In genomic region chr11:1368966-1369365, GRCh38 we compare ENCODE assay signal across 15 cellular contexts. TPM values are rescaled to one million over a fixed set of nuclear protein-coding genes. Genes with fewer than 3 reads are reported as not detected.
DNase-seq lines count a peak whose midpoint lies in the region; ATAC-seq and TF ChIP-seq lines count a peak whose summit lies in the region.
"Had no signal": no experiment of that assay in that cellular context is flagged by ENCODE, and none has a peak within 500 bp of the region (broad histone marks: within the 10 kb centered on the region; RNA-seq: fewer than 3 reads in every experiment).

No MANE protein-coding gene starts in this region.

- no peaks in the 10 kb centered on the region for H3K36me3 Mint-ChIP-seq in neural crest cell (ENCODE audit: low read depth)
- H3K36me3 Mint-ChIP-seq in stimulated activated effector memory CD8-positive, alpha-beta T cell treated with anti-CD3 and anti-CD28 coated beads, Interleukin-12 subunit alpha, Interleukin-12 subunit beta, amount 100 ng/mL, for 72 hours = no peaks in the 10 kb centered on the region
- H3K36me3 Mint-ChIP-seq: CD8-positive, alpha-beta T cell had no signal

- peaks cover 2% of the 10 kb centered on the region for H3K9me3 Mint-ChIP-seq in neural crest cell
- H3K9me3 Mint-ChIP-seq in stimulated activated effector memory CD8-positive, alpha-beta T cell treated with anti-CD3 and anti-CD28 coated beads, Interleukin-12 subunit alpha, Interleukin-12 subunit beta, amount 100 ng/mL, for 72 hours = no peaks in the 10 kb centered on the region

- WGBS in right lobe of liver (ENCODE audit: insufficient coverage, low coverage, low lambda C conversion rate, missing lambda C conversion rate) = 51% methylated on average over 5 of the region's 16 CpGs

- no peaks in the 10 kb centered on the region for H3K9me3 ChIP-seq in right lobe of liver

- no peak for TF ChIP-seq CTCF in neural crest cell (conservative IDR thresholded peaks at IDR 0.05)
- TF ChIP-seq CTCF in right lobe of liver (IDR thresholded peaks at IDR 0.05) = no peak

- H3K27me3 Mint-ChIP-seq in neural crest cell (ENCODE audit: low read depth) = peaks cover 18% of the 10 kb centered on the region
- H3K27me3 Mint-ChIP-seq: B cell had no signal

- H3K4me1 ChIP-seq in right lobe of liver = no peaks in the 10 kb centered on the region
- H3K4me1 ChIP-seq: BLaER1 treated with 17β-estradiol and CSF1 and Interleukin-3, amounts not matched to agents 10 nM and 100 nM had no signal

- peak overlapping the region; percentile 50 for H3K27ac Mint-ChIP-seq in neural crest cell (ENCODE audit: unreplicated experiment)
- H3K27ac Mint-ChIP-seq in stimulated activated effector memory CD8-positive, alpha-beta T cell treated with anti-CD3 and anti-CD28 coated beads, Interleukin-12 subunit alpha, Interleukin-12 subunit beta, amount 100 ng/mL, for 72 hours = peak overlapping the region; percentile 50
- H3K27ac Mint-ChIP-seq: B cell; CD8-positive, alpha-beta T cell; GM23338; HFFc6 had no signal

- no peaks in the 10 kb centered on the region for H3K36me3 ChIP-seq in right lobe of liver
- H3K36me3 ChIP-seq: BLaER1 treated with 17β-estradiol and CSF1 and Interleukin-3, amounts not matched to agents 10 nM and 100 nM had no signal

- H3K27me3 ChIP-seq in right lobe of liver = no peaks in the 10 kb centered on the region
- H3K27me3 ChIP-seq: BLaER1 treated with 17β-estradiol and CSF1 and Interleukin-3, amounts not matched to agents 10 nM and 100 nM had no signal

- no peaks in the 10 kb centered on the region for H3K4me1 Mint-ChIP-seq in neural crest cell
- no peaks in the 10 kb centered on the region for H3K4me1 Mint-ChIP-seq in stimulated activated effector memory CD8-positive, alpha-beta T cell treated with anti-CD3 and anti-CD28 coated beads, Interleukin-12 subunit alpha, Interleukin-12 subunit beta, amount 100 ng/mL, for 72 hours
- H3K4me1 Mint-ChIP-seq: B cell, GM23338 had no signal

- TF ChIP-seq POLR2A in right lobe of liver (IDR thresholded peaks at IDR 0.05) = no peak

- no peak overlapping the region for H3K27ac ChIP-seq in right lobe of liver
- H3K27ac ChIP-seq: BLaER1 treated with 17β-estradiol and CSF1 and Interleukin-3, amounts not matched to agents 10 nM and 100 nM had no signal

- DNase-seq in Right ventricle myocardium superior (peak; percentile 20), left cardiac atrium (no peak), neural crest cell (ENCODE audit: low read depth, low spot score) (no peak), right lobe of liver (no peak)
- no peak for DNase-seq in stimulated activated effector memory CD8-positive, alpha-beta T cell treated with anti-CD3 and anti-CD28 coated beads, Interleukin-12 subunit alpha, Interleukin-12 subunit beta, amount 100 ng/mL, for 72 hours (ENCODE audit: low spot score in 2 of 2)
- DNase-seq: Calu3; CD8-positive, alpha-beta T cell; DMS79 treated with DMSO at 0.1 percent for 48 hours; GF-D8; HFFc6 had no signal

- H3K4me3 ChIP-seq in right lobe of liver = no peak overlapping the region
- H3K4me3 ChIP-seq: BLaER1 treated with 17β-estradiol and CSF1 and Interleukin-3, amounts not matched to agents 10 nM and 100 nM; GM23338 had no signal

- no peak overlapping the region for H3K4me3 Mint-ChIP-seq in neural crest cell
- H3K4me3 Mint-ChIP-seq in stimulated activated effector memory CD8-positive, alpha-beta T cell treated with anti-CD3 and anti-CD28 coated beads, Interleukin-12 subunit alpha, Interleukin-12 subunit beta, amount 100 ng/mL, for 72 hours = no peak overlapping the region
- H3K4me3 Mint-ChIP-seq: B cell; CD8-positive, alpha-beta T cell; GM23338; HFFc6 had no signal

- intact Hi-C loops in Right ventricle myocardium superior (cut with DNase I) = no loop called here
- intact Hi-C loops in left cardiac atrium (cut with DNase I) = no loop called here
- intact Hi-C loops in right lobe of liver (cut with DNase I) = no loop called here

- ATAC-seq in Right ventricle myocardium superior (ENCODE audit: poor library complexity) (no peak), left cardiac atrium (no peak), HG02852 (IDR thresholded peaks at IDR 0.05; ENCODE audit: unreplicated experiment) (no peak), right lobe of liver (no peak)
- no peak for ATAC-seq in stimulated activated effector memory CD8-positive, alpha-beta T cell treated with anti-CD3 and anti-CD28 coated beads, Interleukin-12 subunit alpha, Interleukin-12 subunit beta, amount 100 ng/mL, for 72 hours
- ATAC-seq: CD8-positive, alpha-beta T cell; HCT116 had no signal

RNA-seq across cellular contexts. Expression of gene BRSK2, which starts 20.8 kb away (rescaled TPM):
- total RNA-seq in Right ventricle myocardium superior (0.67 TPM), left cardiac atrium (1 to 10 TPM; 1.3 to 1.6 TPM), neural crest cell (59.9 and 72.5 TPM in 2 replicates), right lobe of liver (under 1 TPM in 2 of 6 experiments, not detected in 4; 0.12 to 0.49 TPM)

RNA-seq across cellular contexts. Expression of gene TOLLIP, which starts 59.5 kb away (rescaled TPM):
- total RNA-seq in Right ventricle myocardium superior = 49.9 TPM
- 10 to 100 TPM; 43.4 to 50.8 TPM for total RNA-seq in left cardiac atrium
- 38.0 and 40.3 TPM in 2 replicates for total RNA-seq in neural crest cell
- 100 to 1,000 TPM in 1 of 6 experiments, 10 to 100 TPM in 5; 68.3 to 103 (median 88.0) TPM for total RNA-seq in right lobe of liver

Comparison
In these comparisons a context has a peak if more than half of its experiments do, and no peak if none do; other contexts are left out.
1. RNA of gene BRSK2, which starts 20.8 kb away (total RNA-seq): 59.9 to 72.5 TPM in neural crest cell; 1.3 to 1.6 TPM in left cardiac atrium, 0.67 TPM in Right ventricle myocardium superior (single experiment) and 0.12 to 0.49 TPM in right lobe of liver; every median in the first group is over 10 times any median in the second.